ENCODE assay signal across 8 cellular contexts in genomic region chr3:184812845-184813157, GRCh38. TPM values are rescaled to one million over a fixed set of nuclear protein-coding genes. Genes with fewer than 3 reads are reported as not detected.
DNase-seq lines count a peak whose midpoint lies in the region; ATAC-seq and TF ChIP-seq lines count a peak whose summit lies in the region.

No MANE protein-coding gene starts in this region.

- no peaks in the 10 kb centered on the region for H3K36me3 ChIP-seq in right atrium auricular region

- intact Hi-C loops in head of caudate nucleus (cut with DNase I): no loop called here

- TF ChIP-seq CTCF in VCaP (conservative IDR thresholded peaks at IDR 0.05): no peak
- no peak for TF ChIP-seq CTCF in right atrium auricular region (IDR thresholded peaks at IDR 0.05)

- H3K27me3 ChIP-seq in right atrium auricular region: no peaks in the 10 kb centered on the region

- DNase-seq in right atrium auricular region (ENCODE audit: low spot score): no peak
- DNase-seq in ureter (ENCODE audit: low spot score): no peak
- no peak for DNase-seq in AG08395 (ENCODE audit: low spot score)
- DNase-seq in head of caudate nucleus: no peak

- no peaks in the 10 kb centered on the region for H3K9me3 ChIP-seq in right atrium auricular region

- ATAC-seq in GM21825 (IDR thresholded peaks at IDR 0.05; ENCODE audit: unreplicated experiment) (peak; percentile 18), HG03039 (IDR thresholded peaks at IDR 0.05; ENCODE audit: unreplicated experiment) (no peak)

- H3K4me1 ChIP-seq in right atrium auricular region: peaks cover 0 to 9% of the 10 kb centered on the region in 2 donors

- H3K4me3 ChIP-seq in right atrium auricular region (peak overlapping the region; percentile 91 to 94), skin epidermis (peak overlapping the region; percentile 73 to 95 (median 85))

- H3K27ac ChIP-seq in VCaP (peak overlapping the region; percentile 76), right atrium auricular region (peak overlapping the region in 1 of 2 donors; percentile 76), skin epidermis (peak overlapping the region in 20 of 21 experiments; percentile 76 to 91 (median 84))

RNA-seq across cellular contexts. Expression of gene VPS8, which starts 0.8 kb away (rescaled TPM):
- 10 to 100 TPM; 22.7 to 23.0 TPM for total RNA-seq in right atrium auricular region
- 86.4 TPM for total RNA-seq in ureter
